In genomic region chr9:124410321-124410913, GRCh38 we compare ENCODE assay signal across 13 cellular contexts. TPM values are rescaled to one million over a fixed set of nuclear protein-coding genes. Genes with fewer than 3 reads are reported as not detected.
DNase-seq lines count a peak whose midpoint lies in the region; ATAC-seq, FAIRE-seq and TF ChIP-seq lines count a peak whose summit lies in the region.
"Had no signal": no experiment of that assay in that cellular context is flagged by ENCODE, and none has a peak within 500 bp of the region (broad histone marks: within the 10 kb centered on the region; RNA-seq: fewer than 3 reads in every experiment).

No MANE protein-coding gene starts in this region.

- POLR2A ChIA-PET in Panc1 (lab: Charles Lee) = no interaction called here

- ATAC-seq in Panc1 = no peak
- ATAC-seq: body of pancreas, heart left ventricle had no signal

- no TSS peak for BruUV-seq in Panc1 (replicated peaks; lab: Mats Ljungman, UMichigan)

- no peaks in the 10 kb centered on the region for H3K9me3 ChIP-seq in Panc1 (ENCODE audit: control insufficient read depth, insufficient read depth, low read depth, low read length)
- H3K9me3 ChIP-seq: body of pancreas, HAP-1, heart left ventricle had no signal

- CTCF ChIA-PET in Panc1 (lab: Charles Lee) = interaction anchor here (0.7 to 0.9 kb wide), 3 partner anchors 22 to 117 kb away, joined by 4 to 5 read pairs (median 5); no protein-coding TSS in a partner anchor

- H3K4me1 ChIP-seq in Panc1 (ENCODE audit: control insufficient read depth, insufficient read depth, low read length) = peaks cover 24% of the 10 kb centered on the region

- DNase-seq in D721Med (ENCODE audit: insufficient read length, low spot score) (no peak), Panc1 (ENCODE audit: low read depth, low spot score) (no peak), fibroblast of pulmonary artery (ENCODE audit: low read depth) (peak; percentile 25), G401 (ENCODE audit: low spot score) (no peak), T-helper 9 cell (no peak), caudate nucleus (lab: John Stamatoyannopoulos, UW) (no peak), HUDEP-2 (lab: John Stamatoyannopoulos, UW; ENCODE audit: unreplicated experiment in 76 of 76) (no peak)
- DNase-seq: heart left ventricle, NCI-H1694 treated with DMSO at 0.1 percent for 48 hours had no signal

- H3K27me3 ChIP-seq in Panc1 (ENCODE audit: control insufficient read depth, insufficient read depth, low read length) = no peaks in the 10 kb centered on the region
- H3K27me3 ChIP-seq: body of pancreas, heart left ventricle had no signal

- H3K36me3 ChIP-seq in Panc1 (ENCODE audit: control insufficient read depth, insufficient read depth, low read length) = peaks cover 45% of the 10 kb centered on the region

- TF ChIP-seq CTCF in 22Rv1 (IDR thresholded peaks at IDR 0.05) = peak; percentile 57
- peak; percentile 14 for TF ChIP-seq CTCF in D721Med (IDR thresholded peaks at IDR 0.05; ENCODE audit: insufficient read depth, missing control alignments)
- TF ChIP-seq CTCF in Panc1 (IDR thresholded peaks at IDR 0.05) = peak; percentile 60; the same call in 1 of the 2 replicates
- TF ChIP-seq CTCF in fibroblast of pulmonary artery (IDR thresholded peaks at IDR 0.05; ENCODE audit: low read length, missing control alignments) = peak; percentile 39

- H3K27ac ChIP-seq in 22Rv1 = no peak overlapping the region
- H3K27ac ChIP-seq in Panc1 (ENCODE audit: low read length) = no peak overlapping the region
- H3K27ac ChIP-seq in caudate nucleus (ENCODE audit: low read depth, low read length) = no peak overlapping the region
- H3K27ac ChIP-seq: heart left ventricle had no signal

- no peak overlapping the region for H3K4me3 ChIP-seq in Panc1 (ENCODE audit: low read depth in 2 of 2, low read length in 2 of 2)
- H3K4me3 ChIP-seq in fibroblast of pulmonary artery (replicated peaks; ENCODE audit: low read depth, low read length) = no peak overlapping the region
- H3K4me3 ChIP-seq: body of pancreas, HAP-1, heart left ventricle had no signal

- intact Hi-C loops in Panc1 (cut with micrococcal nuclease; ENCODE audit: unreplicated experiment) = loop anchor here (10.0 kb wide), 1 partner anchor 104 kb away; no protein-coding TSS in a partner anchor

- in situ Hi-C loops in Panc1 (cut with HindIII; ENCODE audit: low pct_unique_long_range_greater_than_20kb, low sequenced_read_pairs) = no loop called here
- in situ Hi-C loops in G401 (cut with HindIII; ENCODE audit: low sequenced_read_pairs) = no loop called here

- no peak for FAIRE-seq in D721Med (lab: Jason Lieb, UNC)

RNA-seq across cellular contexts. Expression of gene PSMB7, which starts 4.8 kb away (rescaled TPM):
- 167 TPM for total RNA-seq in Panc1 (2021; ENCODE audit: unreplicated experiment)
- polyA plus RNA-seq in Panc1 (2012; ENCODE audit: insufficient read length) = 181 TPM
- 163 and 196 TPM in 2 replicates for total RNA-seq in G401 (2014; rRNA removed; shearing (Covaris generic))

RNA-seq across cellular contexts. Expression of gene ADGRD2, which starts 39.8 kb away (rescaled TPM):
- total RNA-seq in Panc1 (2021; ENCODE audit: unreplicated experiment) = not detected
- 0.70 TPM for polyA plus RNA-seq in Panc1 (2012; ENCODE audit: insufficient read length)
- total RNA-seq in G401 (2014; rRNA removed; shearing (Covaris generic)) = not detected in 2 replicates
- total RNA-seq: body of pancreas, heart left ventricle, mucosa of gallbladder had no signal
- polyA plus RNA-seq: heart left ventricle had no signal
